Comparison of ENCODE assay signal across 10 cellular contexts in genomic region chr17:47720754-47721533, GRCh38. TPM values are rescaled to one million over a fixed set of nuclear protein-coding genes. Genes with fewer than 3 reads are reported as not detected.
A peak's percentile ranks its signal among the peaks of the same experiment; 100 is the strongest.
DNase-seq lines count a peak whose midpoint lies in the region; ATAC-seq and TF ChIP-seq lines count a peak whose summit lies in the region.
"Had no signal": no experiment of that assay in that cellular context is flagged by ENCODE, and none has a peak within 500 bp of the region (broad histone marks: within the 10 kb centered on the region; RNA-seq: fewer than 3 reads in every experiment).

No MANE protein-coding gene starts in this region.

- intact Hi-C loops in testis (cut with DNase I; ENCODE audit: low total_unique reads) (no loop called here), colonic mucosa (cut with DNase I) (no loop called here)

- H3K4me3 Mint-ChIP-seq in memory B cell = peak overlapping the region; percentile 22

- H3K9me3 ChIP-seq in OCI-LY3 (ENCODE audit: insufficient read depth, low read length) (no peaks in the 10 kb centered on the region), testis (no peaks in the 10 kb centered on the region), colonic mucosa (no peaks in the 10 kb centered on the region)

- no peak overlapping the region for H3K27ac ChIP-seq in OCI-LY3 (ENCODE audit: low read length)
- no peak overlapping the region for H3K27ac ChIP-seq in testis
- H3K27ac ChIP-seq in colonic mucosa = no peak overlapping the region

- H3K36me3 ChIP-seq in OCI-LY3 (replicated peaks; ENCODE audit: low read depth, low read length) (no peaks in the 10 kb centered on the region), testis (ENCODE audit: low read depth, missing control alignments) (no peaks in the 10 kb centered on the region), colonic mucosa (no peaks in the 10 kb centered on the region)

- TF ChIP-seq CTCF in OCI-LY3 (IDR thresholded peaks at IDR 0.05; ENCODE audit: low read depth, low read length) (peak; percentile 18; the same call in 1 of the 2 replicates), testis (IDR thresholded peaks at IDR 0.05) (no peak), colonic mucosa (IDR thresholded peaks at IDR 0.05) (no peak)

- H3K4me1 ChIP-seq in OCI-LY3 (ENCODE audit: low read length) = peaks cover 63% of the 10 kb centered on the region
- no peaks in the 10 kb centered on the region for H3K4me1 ChIP-seq in testis
- peaks cover 4% of the 10 kb centered on the region for H3K4me1 ChIP-seq in colonic mucosa

- no peaks in the 10 kb centered on the region for H3K36me3 Mint-ChIP-seq in memory B cell

- H2AFZ ChIP-seq in OCI-LY3 (ENCODE audit: low read depth, low read length) = no peak overlapping the region

- H3K9ac ChIP-seq in OCI-LY3 (ENCODE audit: low read length) = no peak overlapping the region
- no peak overlapping the region for H3K9ac ChIP-seq in colonic mucosa (ENCODE audit: low read depth in 2 of 2, low read length in 2 of 2)

- H3K4me1 Mint-ChIP-seq in memory B cell = peaks cover 40% of the 10 kb centered on the region

- H3K4me3 ChIP-seq in OCI-LY3 (ENCODE audit: low read length) = peak overlapping the region; percentile 50
- peak overlapping the region; percentile 0 to 34 for H3K4me3 ChIP-seq in testis
- H3K4me3 ChIP-seq in colonic mucosa = no peak overlapping the region

- no peaks in the 10 kb centered on the region for H3K79me2 ChIP-seq in OCI-LY3 (ENCODE audit: low read length)

- H3K9me3 Mint-ChIP-seq in memory B cell = no peaks in the 10 kb centered on the region

- TF ChIP-seq POLR2A in testis (IDR thresholded peaks at IDR 0.05) (no peak), erythroblast (IDR thresholded peaks at IDR 0.05; ENCODE audit: low read length) (no peak)

- H3K27me3 ChIP-seq in OCI-LY3 (ENCODE audit: low read depth, low read length) (peaks cover 88% of the 10 kb centered on the region), testis (no peaks in the 10 kb centered on the region), colonic mucosa (peaks cover 16% of the 10 kb centered on the region)

- peaks cover 6% of the 10 kb centered on the region for H3K27me3 Mint-ChIP-seq in memory B cell

- DNase-seq in activated T-helper 1 cell treated with Interleukin-2 at 50 U/mL for 16 hours (ENCODE audit: low read depth) = peak; percentile 62
- no peak for DNase-seq in memory B cell (ENCODE audit: low spot score in 2 of 2)
- no peak for DNase-seq in testis
- no peak for DNase-seq in colonic mucosa
- DNase-seq in erythroblast (lab: John Stamatoyannopoulos, UW) = no peak

- H3K4me2 ChIP-seq in OCI-LY3 (ENCODE audit: low read length) = peak overlapping the region; percentile 61

- no peak overlapping the region for H3K27ac Mint-ChIP-seq in memory B cell

- ATAC-seq in GM21717 (IDR thresholded peaks at IDR 0.05; ENCODE audit: unreplicated experiment) = peak; percentile 37
- ATAC-seq in memory B cell (ENCODE audit: low read depth) = peak; percentile 63
- no peak for ATAC-seq in GM18517 (IDR thresholded peaks at IDR 0.05; ENCODE audit: unreplicated experiment)

- H4K20me1 ChIP-seq in OCI-LY3 (ENCODE audit: insufficient read depth, low read length) = peaks cover 28% of the 10 kb centered on the region; the same call in 1 of the 2 replicates

- 5 to 11% methylated on average over 16 to 36 of the region's 36 CpGs for WGBS in testis, 2 donors

RNA-seq across cellular contexts. Expression of gene TBX21, which starts 12.1 kb away (rescaled TPM):
- total RNA-seq in testis (1 to 10 TPM; 1.8 to 2.2 TPM), colonic mucosa (under 1 TPM; 0.40 to 0.49 TPM)
- 1.1 TPM for polyA plus RNA-seq in testis (ENCODE audit: insufficient read depth, low read depth, low replicate concordance)
- total RNA-seq: SK-MEL-5 had no signal
- polyA plus RNA-seq: neural cell had no signal

RNA-seq across cellular contexts. Expression of gene TBKBP1, which starts 27.0 kb away (rescaled TPM):
- total RNA-seq in testis (10 to 100 TPM; 23.3 TPM), colonic mucosa (1 to 10 TPM; 1.3 to 2.9 TPM)
- 21.9 TPM for polyA plus RNA-seq in testis (ENCODE audit: insufficient read depth, low read depth, low replicate concordance)

Comparison
In these comparisons a context has a peak if more than half of its experiments do, and no peak if none do; other contexts are left out.
1. RNA of gene TBKBP1, which starts 27.0 kb away (total RNA-seq): 23.3 TPM in testis; 1.3 to 2.9 TPM in colonic mucosa; every median in the first group is over 4 times any median in the second.